ENCODE assay signal across 27 cellular contexts in the genomic region with DNA sequence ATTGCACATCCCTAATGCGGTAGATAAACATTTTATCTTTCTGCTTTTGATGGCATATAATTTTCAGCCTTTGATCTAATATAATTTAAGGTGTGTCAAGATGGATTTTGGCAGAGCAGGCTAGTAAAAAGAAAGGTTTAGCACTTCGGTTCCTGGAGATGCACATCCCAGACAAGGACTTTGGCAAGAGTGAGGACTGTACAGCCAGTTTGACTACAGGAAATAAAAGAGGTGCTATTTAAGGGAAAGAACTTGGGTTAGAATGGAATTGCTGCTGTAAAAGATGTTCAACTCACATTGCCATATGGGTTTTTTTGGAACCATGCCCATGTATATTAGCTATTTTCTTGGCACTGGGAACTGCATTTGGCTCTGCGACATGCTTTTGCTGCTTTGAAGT.
DNase-seq lines count a peak whose midpoint lies in the region; ATAC-seq and TF ChIP-seq lines count a peak whose summit lies in the region.
"Had no signal": no experiment of that assay in that cellular context is flagged by ENCODE, and none has a peak within 500 bp of the region (broad histone marks: within the 10 kb centered on the region; RNA-seq: fewer than 3 reads in every experiment).

No MANE protein-coding gene starts in this region.

- in situ Hi-C loops in brain microvascular endothelial cell (cut with HindIII; ENCODE audit: low pct_ligation_motif_present, low sequenced_read_pairs): no loop called here

- H3K4me3 Mint-ChIP-seq in mesothelial cell of epicardium: no peak overlapping the region
- H3K4me3 Mint-ChIP-seq: activated CD8-positive, alpha-beta T cell treated with anti-CD3 and anti-CD28 coated beads, Interleukin-2, amount 10 ng/mL, durations not matched to agents 7 days and 5 days; activated naive CD4-positive, alpha-beta T cell treated with anti-CD3 and anti-CD28 coated beads, Interleukin-2, amount 10 ng/mL, durations not matched to agents 7 days and 5 days; CD8-positive, alpha-beta memory T cell; nephron progenitor cell; stimulated activated memory B cell treated with anti-CD40 and anti-IgM and Interleukin-4, amounts not matched to agents 10 μg/mL and 1 μg/mL and 100 μg/mL, for 72 hours had no signal

- TF ChIP-seq CTCF in mesothelial cell of epicardium (IDR thresholded peaks at IDR 0.05; ENCODE audit: unreplicated experiment): no peak
- TF ChIP-seq CTCF in brain microvascular endothelial cell (IDR thresholded peaks at IDR 0.05; ENCODE audit: low read depth, low read length, missing control alignments): no peak

- H3K36me3 Mint-ChIP-seq in mesothelial cell of epicardium: peaks cover 4% of the 10 kb centered on the region
- H3K36me3 Mint-ChIP-seq: activated naive CD4-positive, alpha-beta T cell treated with anti-CD3 and anti-CD28 coated beads, Interleukin-2, amount 10 ng/mL, durations not matched to agents 7 days and 5 days; CD8-positive, alpha-beta memory T cell; stimulated activated memory B cell treated with anti-CD40 and anti-IgM and Interleukin-4, amounts not matched to agents 10 μg/mL and 1 μg/mL and 100 μg/mL, for 72 hours had no signal

- ATAC-seq in GM18505 (IDR thresholded peaks at IDR 0.05; ENCODE audit: unreplicated experiment): no peak
- ATAC-seq in activated CD4-positive, CD25-positive, alpha-beta regulatory T cell treated with anti-CD3 and anti-CD28 coated beads, Interleukin-2, amount 50 U/mL, for 24 hours: no peak
- ATAC-seq in GM21576 (IDR thresholded peaks at IDR 0.05; ENCODE audit: unreplicated experiment): no peak
- ATAC-seq: activated CD8-positive, alpha-beta T cell treated with anti-CD3 and anti-CD28 coated beads, Interleukin-2, amount 10 ng/mL, durations not matched to agents 7 days and 5 days; body of pancreas; Panc1; stimulated activated memory B cell treated with anti-CD40 and anti-IgM and Interleukin-4, amounts not matched to agents 10 μg/mL and 1 μg/mL and 100 μg/mL, for 72 hours had no signal

- no peaks in the 10 kb centered on the region for H3K36me3 ChIP-seq in brain microvascular endothelial cell (replicated peaks)
- H3K36me3 ChIP-seq: upper lobe of left lung had no signal

- no peaks in the 10 kb centered on the region for H3K27me3 Mint-ChIP-seq in mesothelial cell of epicardium (ENCODE audit: low read depth)
- H3K27me3 Mint-ChIP-seq: activated naive CD4-positive, alpha-beta T cell treated with anti-CD3 and anti-CD28 coated beads, Interleukin-2, amount 10 ng/mL, durations not matched to agents 7 days and 5 days; CD8-positive, alpha-beta memory T cell; stimulated activated memory B cell treated with anti-CD40 and anti-IgM and Interleukin-4, amounts not matched to agents 10 μg/mL and 1 μg/mL and 100 μg/mL, for 72 hours had no signal

- peaks cover 24% of the 10 kb centered on the region for H3K4me1 Mint-ChIP-seq in mesothelial cell of epicardium
- H3K4me1 Mint-ChIP-seq: activated naive CD4-positive, alpha-beta T cell treated with anti-CD3 and anti-CD28 coated beads, Interleukin-2, amount 10 ng/mL, durations not matched to agents 7 days and 5 days; CD8-positive, alpha-beta memory T cell; stimulated activated memory B cell treated with anti-CD40 and anti-IgM and Interleukin-4, amounts not matched to agents 10 μg/mL and 1 μg/mL and 100 μg/mL, for 72 hours had no signal

- H3K27ac Mint-ChIP-seq in mesothelial cell of epicardium: peak overlapping the region; percentile 70
- H3K27ac Mint-ChIP-seq: activated CD8-positive, alpha-beta T cell treated with anti-CD3 and anti-CD28 coated beads, Interleukin-2, amount 10 ng/mL, durations not matched to agents 7 days and 5 days; activated naive CD4-positive, alpha-beta T cell treated with anti-CD3 and anti-CD28 coated beads, Interleukin-2, amount 10 ng/mL, durations not matched to agents 7 days and 5 days; CD8-positive, alpha-beta memory T cell; nephron progenitor cell; stimulated activated memory B cell treated with anti-CD40 and anti-IgM and Interleukin-4, amounts not matched to agents 10 μg/mL and 1 μg/mL and 100 μg/mL, for 72 hours had no signal

- DNase-seq in DMS153 (lab: John Stamatoyannopoulos, UW) (peak; percentile 16), NCI-H1105 (lab: John Stamatoyannopoulos, UW) (peak; percentile 94), NCI-H524 treated with DMSO at 0.1 percent for 48 hours (lab: John Stamatoyannopoulos, UW) (peak; percentile 8), mesothelial cell of epicardium (ENCODE audit: low spot score in 2 of 2, unreplicated experiment in 2 of 2) (no peak), brain microvascular endothelial cell (no peak)
- DNase-seq: activated CD4-positive, alpha-beta T cell treated with anti-CD3 and anti-CD28 coated beads for 4 hours; activated CD8-positive, alpha-beta T cell treated with anti-CD3 and anti-CD28 coated beads, Interleukin-2, amount 10 ng/mL, durations not matched to agents 7 days and 5 days; activated naive CD4-positive, alpha-beta T cell treated with anti-CD3 and anti-CD28 coated beads, Interleukin-2, amount 10 ng/mL, durations not matched to agents 7 days and 5 days; body of pancreas; CD8-positive, alpha-beta memory T cell; DMS53; GM23248; IMR-90; NCI-H2029; NCI-H526 treated with DMSO at 0.1 percent for 48 hours; nephron progenitor cell; SHP77 treated with DMSO at 0.1 percent for 48 hours; stimulated activated CD4-positive, alpha-beta T cell treated with anti-CD3 and anti-CD28 coated beads, Interleukin-15, amount 100 ng/mL, for 24 hours; SW 1271; T-helper 9 cell; upper lobe of left lung had no signal

- no peak for TF ChIP-seq POLR2A in GM18505 (IDR thresholded peaks at IDR 0.05; ENCODE audit: borderline replicate concordance, extremely low read depth, insufficient read depth, insufficient read length)

- H3K4me3 ChIP-seq in brain microvascular endothelial cell (ENCODE audit: low read depth, low read length): no peak overlapping the region
- H3K4me3 ChIP-seq: body of pancreas, GM23248, lung, upper lobe of left lung had no signal

- H3K27me3 ChIP-seq in brain microvascular endothelial cell (replicated peaks): no peaks in the 10 kb centered on the region
- H3K27me3 ChIP-seq: body of pancreas, upper lobe of left lung had no signal

- H3K27ac ChIP-seq in brain microvascular endothelial cell: no peak overlapping the region
- H3K27ac ChIP-seq: body of pancreas, GM23248, upper lobe of left lung had no signal

- peaks cover 14% of the 10 kb centered on the region for H3K9me3 Mint-ChIP-seq in mesothelial cell of epicardium
- H3K9me3 Mint-ChIP-seq: nephron progenitor cell had no signal

Comparison
In these comparisons a context has a peak if more than half of its experiments do, and no peak if none do; other contexts are left out.
1. DNase-seq: peak in DMS153 (single experiment), NCI-H1105 (single experiment) and NCI-H524 treated with DMSO at 0.1 percent for 48 hours (single experiment); none in mesothelial cell of epicardium (0 of 2) and brain microvascular endothelial cell (single experiment).